ENCODE assay signal across 8 cellular contexts in the genomic region with DNA sequence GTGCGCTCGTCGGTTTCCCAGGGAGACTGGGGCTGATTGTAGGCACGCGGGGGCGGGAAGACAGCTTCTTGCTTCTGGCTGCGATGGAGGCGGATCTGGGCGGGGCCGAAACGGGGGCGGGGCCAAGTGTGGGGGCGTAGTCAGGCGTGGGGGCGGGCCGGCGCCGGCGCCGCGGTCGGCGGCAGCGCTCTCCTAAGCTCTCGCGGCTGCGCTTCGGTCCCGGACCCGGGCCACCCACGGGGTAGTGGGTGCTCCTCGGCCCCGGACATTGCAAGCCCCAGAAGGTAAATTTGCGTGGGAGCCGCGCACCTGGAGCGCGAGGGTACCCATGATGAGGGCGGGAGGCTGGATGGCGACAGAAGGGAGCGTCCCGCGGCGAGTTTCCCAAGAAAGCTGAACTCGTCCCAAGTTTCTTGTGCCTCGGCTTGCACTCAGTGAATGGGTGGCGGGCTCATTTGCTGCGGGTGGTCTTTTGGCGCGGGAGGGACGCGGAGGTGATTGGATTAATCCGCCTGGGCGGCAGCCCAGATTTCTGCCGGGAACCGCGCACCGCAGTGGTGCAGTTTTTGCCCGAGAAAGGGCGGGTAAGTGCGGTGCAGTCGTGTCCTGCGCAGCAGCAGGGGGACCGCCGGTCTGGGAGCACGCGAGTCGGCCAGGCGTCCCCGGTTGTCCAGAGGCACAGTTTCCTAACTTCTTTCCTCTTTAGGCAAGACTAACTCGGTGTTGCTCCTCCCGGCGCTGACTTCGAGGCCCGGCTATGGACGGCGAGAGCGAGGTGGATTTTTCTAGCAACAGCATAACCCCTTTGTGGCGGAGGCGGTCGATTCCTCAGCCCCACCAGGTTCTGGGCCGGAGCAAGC. TPM values are rescaled to one million over a fixed set of nuclear protein-coding genes. Genes with fewer than 3 reads are reported as not detected.
DNase-seq lines count a peak whose midpoint lies in the region; ATAC-seq, FAIRE-seq and TF ChIP-seq lines count a peak whose summit lies in the region.

A gene with protein sequence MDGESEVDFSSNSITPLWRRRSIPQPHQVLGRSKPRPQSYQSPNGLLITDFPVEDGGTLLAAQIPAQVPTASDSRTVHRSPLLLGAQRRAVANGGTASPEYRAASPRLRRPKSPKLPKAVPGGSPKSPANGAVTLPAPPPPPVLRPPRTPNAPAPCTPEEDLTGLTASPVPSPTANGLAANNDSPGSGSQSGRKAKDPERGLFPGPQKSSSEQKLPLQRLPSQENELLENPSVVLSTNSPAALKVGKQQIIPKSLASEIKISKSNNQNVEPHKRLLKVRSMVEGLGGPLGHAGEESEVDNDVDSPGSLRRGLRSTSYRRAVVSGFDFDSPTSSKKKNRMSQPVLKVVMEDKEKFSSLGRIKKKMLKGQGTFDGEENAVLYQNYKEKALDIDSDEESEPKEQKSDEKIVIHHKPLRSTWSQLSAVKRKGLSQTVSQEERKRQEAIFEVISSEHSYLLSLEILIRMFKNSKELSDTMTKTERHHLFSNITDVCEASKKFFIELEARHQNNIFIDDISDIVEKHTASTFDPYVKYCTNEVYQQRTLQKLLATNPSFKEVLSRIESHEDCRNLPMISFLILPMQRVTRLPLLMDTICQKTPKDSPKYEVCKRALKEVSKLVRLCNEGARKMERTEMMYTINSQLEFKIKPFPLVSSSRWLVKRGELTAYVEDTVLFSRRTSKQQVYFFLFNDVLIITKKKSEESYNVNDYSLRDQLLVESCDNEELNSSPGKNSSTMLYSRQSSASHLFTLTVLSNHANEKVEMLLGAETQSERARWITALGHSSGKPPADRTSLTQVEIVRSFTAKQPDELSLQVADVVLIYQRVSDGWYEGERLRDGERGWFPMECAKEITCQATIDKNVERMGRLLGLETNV (plus strand): TSS at position 155 of the 860 bp plus-strand sequence. CDS start 603 bp downstream, at position 758.

- FAIRE-seq in RCC 7860 (lab: Jason Lieb, UNC): no peak

- DNase-seq in NCI-H2171 (lab: John Stamatoyannopoulos, UW) (peak; percentile 73), left lobe of liver (ENCODE audit: low spot score) (peak; percentile 96), RCC 7860 (ENCODE audit: low spot score) (no peak)
- peak; percentile 73 to 77 for DNase-seq in activated CD4-positive, alpha-beta T cell treated with anti-CD3 and anti-CD28 coated beads for 4 hours
- peak; percentile 75 for DNase-seq in stimulated activated CD4-positive, alpha-beta T cell treated with anti-CD3 and anti-CD28 coated beads, Interleukin-1b, Interleukin-23, amount 100 ng/mL, for 48 hours

- TF ChIP-seq CTCF in GM12875 (IDR thresholded peaks at IDR 0.05; ENCODE audit: borderline replicate concordance, insufficient read depth, low read depth, low read length): no peak

- peak within 1 kb of the TSS; percentile 45 for H3K4me3 ChIP-seq in GM12875 (ENCODE audit: low read depth, low read length)

- ATAC-seq in HG02852 (IDR thresholded peaks at IDR 0.05; ENCODE audit: unreplicated experiment) (peak; percentile 74), left lobe of liver (peak; percentile 89)

- H3K27ac ChIP-seq in cingulate gyrus (ENCODE audit: low read depth, low read length): peak within 1 kb of the TSS; percentile 58

RNA-seq across cellular contexts. Expression of the gene that starts here (rescaled TPM):
- total RNA-seq in left lobe of liver: 26.3 TPM
